Comparison of ENCODE assay signal across 12 cellular contexts in genomic region chr5:65364907-65365306, GRCh38.
DNase-seq lines count a peak whose midpoint lies in the region; ATAC-seq and TF ChIP-seq lines count a peak whose summit lies in the region.
"Had no signal": no experiment of that assay in that cellular context is flagged by ENCODE, and none has a peak within 500 bp of the region (broad histone marks: within the 10 kb centered on the region; RNA-seq: fewer than 3 reads in every experiment).

No MANE protein-coding gene starts in this region.

- H3K4me3 ChIP-seq in epithelial cell of esophagus (ENCODE audit: low read length) (no peak overlapping the region), gastrocnemius medialis (no peak overlapping the region)

- no peaks in the 10 kb centered on the region for H3K4me1 ChIP-seq in gastrocnemius medialis
- H3K4me1 ChIP-seq: Caco-2 had no signal

- TF ChIP-seq CTCF in epithelial cell of esophagus (IDR thresholded peaks at IDR 0.05; ENCODE audit: insufficient read depth, low read depth, low read length, missing control alignments) (no peak), gastrocnemius medialis (IDR thresholded peaks at IDR 0.05 in 4 of 5, conservative IDR thresholded peaks at IDR 0.05 in 1 of 5) (no peak), GM20000 (IDR thresholded peaks at IDR 0.05; ENCODE audit: extremely low read depth, missing control alignments) (no peak)

- H3K27ac ChIP-seq in gastrocnemius medialis = peak overlapping the region in 3 of 4 donors; percentile 40 to 51 (median 42)
- H3K27ac ChIP-seq: RWPE1 had no signal

- ATAC-seq in gastrocnemius medialis = no peak
- no peak for ATAC-seq in HG02763 (IDR thresholded peaks at IDR 0.05; ENCODE audit: unreplicated experiment)

- no peak for TF ChIP-seq POLR2A in gastrocnemius medialis (IDR thresholded peaks at IDR 0.05)

- DNase-seq in NCI-H1417 (lab: John Stamatoyannopoulos, UW) (peak in 2 of 3 experiments; percentile 20 to 56), NCI-H1417 treated with DMSO at 0.1 percent for 48 hours (lab: John Stamatoyannopoulos, UW) (no peak), NCI-H748 (lab: John Stamatoyannopoulos, UW; ENCODE audit: unreplicated experiment) (peak; percentile 59), epithelial cell of esophagus (ENCODE audit: low read depth) (peak; percentile 6), gastrocnemius medialis (no peak), occipital lobe (lab: John Stamatoyannopoulos, UW) (no peak), GM20000 (ENCODE audit: low spot score) (no peak)
- DNase-seq: activated CD4-positive, alpha-beta memory T cell treated with anti-CD3 and anti-CD28 coated beads for 36 hours; Caco-2; T-helper 9 cell had no signal

- no peaks in the 10 kb centered on the region for H3K27me3 ChIP-seq in gastrocnemius medialis

- intact Hi-C loops in gastrocnemius medialis (cut with DNase I; ENCODE audit: low total_unique reads) = no loop called here

- in situ Hi-C loops in gastrocnemius medialis (cut with MboI; ENCODE audit: low sequenced_read_pairs in 4 of 4) = no loop called here

- H3K9me3 ChIP-seq in gastrocnemius medialis = no peaks in the 10 kb centered on the region
- H3K9me3 ChIP-seq: Caco-2 had no signal

- H3K36me3 ChIP-seq in gastrocnemius medialis = no peaks in the 10 kb centered on the region

Comparison
In these comparisons a context has a peak if more than half of its experiments do, and no peak if none do; other contexts are left out.
1. DNase-seq: peak in NCI-H1417 (2 of 3), NCI-H748 (single experiment) and epithelial cell of esophagus (single experiment); none in NCI-H1417 treated with DMSO at 0.1 percent for 48 hours (single experiment), gastrocnemius medialis (0 of 2), occipital lobe (single experiment) and GM20000 (single experiment).